Comparison of ENCODE assay signal across 18 cellular contexts in the genomic region with DNA sequence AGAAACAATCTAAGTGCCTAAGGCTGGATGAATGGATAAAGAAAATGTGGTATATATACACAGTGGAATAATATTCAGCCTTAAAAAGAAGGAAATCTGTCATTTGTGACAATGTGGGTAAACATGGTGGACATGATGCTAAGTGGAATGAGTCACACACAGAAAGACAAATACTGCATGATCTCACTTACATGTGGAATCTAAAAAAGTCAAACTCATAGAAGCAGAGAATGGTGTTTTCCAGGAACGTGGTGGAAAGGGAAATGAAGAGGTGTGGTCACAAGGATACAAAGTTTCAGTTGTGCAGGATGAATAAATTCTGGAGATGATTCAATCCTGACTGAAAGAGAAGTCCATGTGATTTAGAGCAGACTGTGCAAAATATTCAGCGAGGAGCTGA. TPM values are rescaled to one million over a fixed set of nuclear protein-coding genes. Genes with fewer than 3 reads are reported as not detected.
"Had no signal": no experiment of that assay in that cellular context is flagged by ENCODE, and none has a peak within 500 bp of the region (broad histone marks: within the 10 kb centered on the region; RNA-seq: fewer than 3 reads in every experiment).

No MANE protein-coding gene starts in this region.

- H3K36me3 ChIP-seq: brain microvascular endothelial cell, spleen, thyroid gland, uterus had no signal

- H3K9me3 ChIP-seq: psoas muscle, spleen, thyroid gland, uterus had no signal

- H3K27me3 ChIP-seq: brain microvascular endothelial cell, foreskin keratinocyte, spleen, thyroid gland, uterus had no signal

- H3K4me3 ChIP-seq: lung, psoas muscle, spleen, thyroid gland, uterus had no signal

- H3K27ac ChIP-seq: brain microvascular endothelial cell, foreskin keratinocyte, psoas muscle, spleen, thyroid gland, uterus had no signal

- H3K4me1 ChIP-seq: foreskin keratinocyte, psoas muscle, spleen, uterus had no signal

- DNase-seq: activated naive CD4-positive, alpha-beta T cell; activated naive CD8-positive, alpha-beta T cell treated with anti-CD3 and anti-CD28 coated beads, Interleukin-2, amount 10 ng/mL, durations not matched to agents 7 days and 5 days; brain microvascular endothelial cell; cortex of kidney; effector CD4-positive, alpha-beta T cell; foreskin keratinocyte; head of caudate nucleus; left colon; midbrain; psoas muscle; spleen; stimulated activated CD4-positive, alpha-beta T cell treated with anti-CD3 and anti-CD28 coated beads, Interleukin-1b, Interleukin-23, amount 100 ng/mL, for 48 hours; thyroid gland; uterus had no signal

- ATAC-seq: foreskin keratinocyte, left colon, psoas muscle, sciatic nerve had no signal

RNA-seq across cellular contexts. Expression of a gene that starts 56.5 kb away (rescaled TPM):
- total RNA-seq: activated naive CD8-positive, alpha-beta T cell treated with anti-CD3 and anti-CD28 coated beads, Interleukin-2, amount 10 ng/mL, durations not matched to agents 7 days and 5 days; activated T-helper 1 cell treated with anti-CD3 and anti-CD28 coated beads, Interleukin-12 subunit alpha, Interleukin-12 subunit beta, Interleukin-2, Interleukin-4 antibody, amounts not matched to agents 30 ng/mL and 10 ng/mL and 1 ng/mL, durations not matched to agents 14 hours and 24 hours and 36 hours; foreskin keratinocyte; osteoblast had no signal
- polyA plus RNA-seq: foreskin keratinocyte had no signal
